In the genomic region with DNA sequence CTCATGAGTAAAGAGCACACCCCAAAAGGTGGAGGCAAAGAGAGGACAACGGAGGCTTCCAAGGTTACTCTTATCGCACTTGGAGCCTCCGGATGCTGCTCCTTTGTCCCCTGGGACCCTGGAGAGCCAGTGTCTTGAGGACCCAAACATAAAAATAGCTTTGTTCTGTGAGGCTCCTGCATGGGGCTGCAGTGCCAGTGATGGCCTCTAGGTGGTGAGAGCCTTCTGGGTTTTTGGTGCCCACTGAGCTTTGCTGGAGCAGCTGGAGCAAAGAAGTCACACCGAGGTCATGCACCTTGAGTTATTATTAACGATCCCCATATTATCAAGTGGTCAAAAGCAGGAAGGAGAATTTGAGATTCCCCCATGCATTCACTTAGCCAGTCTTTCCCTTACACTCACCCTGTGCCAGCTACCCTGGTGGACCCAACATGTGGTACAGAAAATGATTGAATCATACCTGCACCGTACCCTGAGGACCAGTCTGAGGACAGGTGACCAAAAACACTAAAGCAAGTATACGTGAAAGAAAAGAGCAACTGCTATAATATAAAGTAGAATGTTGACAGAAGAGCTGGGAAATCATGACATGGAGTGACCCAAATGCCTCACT, we compare ENCODE assay signal across 8 cellular contexts. TPM values are rescaled to one million over a fixed set of nuclear protein-coding genes. Genes with fewer than 3 reads are reported as not detected.
A peak's percentile ranks its signal among the peaks of the same experiment; 100 is the strongest.
DNase-seq lines count a peak whose midpoint lies in the region; ATAC-seq and TF ChIP-seq lines count a peak whose summit lies in the region.

No MANE protein-coding gene starts in this region.

- CTCF ChIA-PET in activated B cell treated with CpG ODN at 0.5 μM for 24 hours (lab: Charles Lee): interaction anchor here (0.6 to 3.2 kb wide), 10 partner anchors 13 to 284 kb away, joined by 3 to 26 read pairs (median 4); a partner anchor contains a TSS

- POLR2A ChIA-PET in activated B cell treated with CpG ODN at 0.5 μM for 24 hours (lab: Charles Lee): interaction anchor here (0.9 kb wide), 1 partner anchor 264 kb away, joined by 3 read pairs; a partner anchor contains a TSS

- 78 to 81% methylated on average over 7 of the region's 7 CpGs for WGBS in endodermal cell (ENCODE audit: insufficient coverage in 1 of 2, insufficient read length in 1 of 2), 2 experiments

- ATAC-seq in GM23338 (peak; percentile 91), activated B cell treated with CpG ODN at 0.5 μM for 24 hours (ENCODE audit: low read depth) (peak; percentile 64), GM18505 (IDR thresholded peaks at IDR 0.05; ENCODE audit: unreplicated experiment) (no peak), GM21447 (IDR thresholded peaks at IDR 0.05; ENCODE audit: unreplicated experiment) (no peak)

- peaks cover 4% of the 10 kb centered on the region for H3K27me3 Mint-ChIP-seq in GM23338 (ENCODE audit: insufficient read depth, low read depth, poor library complexity)
- H3K27me3 Mint-ChIP-seq in activated B cell treated with CpG ODN at 0.5 μM for 24 hours: no peaks in the 10 kb centered on the region
- H3K27me3 Mint-ChIP-seq in endodermal cell (ENCODE audit: insufficient read depth): no peaks in the 10 kb centered on the region
- H3K27me3 Mint-ChIP-seq in osteocyte (ENCODE audit: unreplicated experiment): no peaks in the 10 kb centered on the region

- H3K36me3 ChIP-seq in GM23338 (ENCODE audit: insufficient read depth) (0 out of 2 replicates have a peak, but pooled peaks cover 3% of the 10 kb centered on the region), endodermal cell (ENCODE audit: control insufficient read depth, insufficient read depth, low read length) (peaks cover 13% of the 10 kb centered on the region)

- TF ChIP-seq POLR2A in GM18505 (IDR thresholded peaks at IDR 0.05; ENCODE audit: borderline replicate concordance, extremely low read depth, insufficient read depth, insufficient read length): no peak

- H3K27ac ChIP-seq in GM23338 (ENCODE audit: low read depth): no peak overlapping the region
- H3K27ac ChIP-seq in endodermal cell (ENCODE audit: low read depth, low read length): no peak overlapping the region

- H3K27me3 ChIP-seq in GM23338 (ENCODE audit: insufficient read depth) (no peaks in the 10 kb centered on the region), endodermal cell (ENCODE audit: control insufficient read depth, insufficient read depth, low read length, poor library complexity, severe bottlenecking) (no peaks in the 10 kb centered on the region)

- H3K79me2 ChIP-seq in GM23338 (replicated peaks; ENCODE audit: insufficient read depth): no peaks in the 10 kb centered on the region

- peaks cover 16% of the 10 kb centered on the region; the same call in 1 of the 2 replicates for H3K9me2 ChIP-seq in GM23338 (ENCODE audit: insufficient read depth)

- H3K4me3 ChIP-seq in GM23338: no peak overlapping the region
- no peak overlapping the region for H3K4me3 ChIP-seq in endodermal cell (ENCODE audit: low read length)

- H3K4me1 Mint-ChIP-seq in GM23338: no peaks in the 10 kb centered on the region
- no peaks in the 10 kb centered on the region for H3K4me1 Mint-ChIP-seq in activated B cell treated with CpG ODN at 0.5 μM for 24 hours
- no peaks in the 10 kb centered on the region for H3K4me1 Mint-ChIP-seq in endodermal cell
- no peaks in the 10 kb centered on the region for H3K4me1 Mint-ChIP-seq in osteocyte (ENCODE audit: unreplicated experiment)

- H3K4me2 ChIP-seq in GM23338: no peak overlapping the region

- H3K9me3 ChIP-seq in endodermal cell (ENCODE audit: control insufficient read depth, low read length): peaks cover 41% of the 10 kb centered on the region

- no peak overlapping the region for H3K27ac Mint-ChIP-seq in GM23338
- H3K27ac Mint-ChIP-seq in activated B cell treated with CpG ODN at 0.5 μM for 24 hours: no peak overlapping the region
- no peak overlapping the region for H3K27ac Mint-ChIP-seq in endodermal cell
- H3K27ac Mint-ChIP-seq in osteocyte (ENCODE audit: unreplicated experiment): no peak overlapping the region

- H3K9me3 Mint-ChIP-seq in GM23338 (peaks cover 24% of the 10 kb centered on the region), activated B cell treated with CpG ODN at 0.5 μM for 24 hours (peaks cover 2% of the 10 kb centered on the region), endodermal cell (peaks cover 20% of the 10 kb centered on the region), osteocyte (ENCODE audit: unreplicated experiment) (peaks cover 37% of the 10 kb centered on the region)

- peak; percentile 81 for DNase-seq in GM23338 (ENCODE audit: low spot score)
- peak; percentile 29 for DNase-seq in activated B cell treated with CpG ODN at 0.5 μM for 24 hours
- DNase-seq in endodermal cell: peak; percentile 89
- DNase-seq in osteocyte (ENCODE audit: extremely low spot score, unreplicated experiment): no peak
- no peak for DNase-seq in cortex of kidney (lab: John Stamatoyannopoulos, UW)
- no peak for DNase-seq in NCI-H128 (lab: John Stamatoyannopoulos, UW; ENCODE audit: unreplicated experiment)

- H3K4me1 ChIP-seq in GM23338 (ENCODE audit: insufficient read depth): no peaks in the 10 kb centered on the region; the same call in 1 of the 2 replicates
- no peaks in the 10 kb centered on the region for H3K4me1 ChIP-seq in endodermal cell (ENCODE audit: control insufficient read depth, insufficient read depth, low read length)

- peak overlapping the region; percentile 19; the same call in 1 of the 2 replicates for H2AFZ ChIP-seq in GM23338

- no peak overlapping the region for H3K9ac ChIP-seq in endodermal cell (ENCODE audit: extremely low read depth, low read length, poor library complexity, severe bottlenecking)

- H4K20me1 ChIP-seq in GM23338 (replicated peaks; ENCODE audit: insufficient read depth): no peaks in the 10 kb centered on the region

- H3K4me3 Mint-ChIP-seq in GM23338: no peak overlapping the region
- no peak overlapping the region for H3K4me3 Mint-ChIP-seq in activated B cell treated with CpG ODN at 0.5 μM for 24 hours
- H3K4me3 Mint-ChIP-seq in endodermal cell: no peak overlapping the region
- no peak overlapping the region for H3K4me3 Mint-ChIP-seq in osteocyte (ENCODE audit: unreplicated experiment)

- intact Hi-C loops in activated B cell treated with CpG ODN at 0.5 μM for 24 hours (cut with micrococcal nuclease): loop anchor here (1.0 kb wide), 1 partner anchor 281 kb away; no protein-coding TSS in a partner anchor

- H3K36me3 Mint-ChIP-seq in GM23338 (ENCODE audit: low read depth): peaks cover 21% of the 10 kb centered on the region
- peaks cover 5% of the 10 kb centered on the region for H3K36me3 Mint-ChIP-seq in activated B cell treated with CpG ODN at 0.5 μM for 24 hours (ENCODE audit: low read depth)
- H3K36me3 Mint-ChIP-seq in endodermal cell (ENCODE audit: low read depth): peaks cover 9% of the 10 kb centered on the region
- H3K36me3 Mint-ChIP-seq in osteocyte (ENCODE audit: unreplicated experiment): peaks cover 5% of the 10 kb centered on the region

- peak; percentile 90 to 91 for TF ChIP-seq CTCF in GM23338 (conservative IDR thresholded peaks at IDR 0.05; ENCODE audit: low read depth in 2 of 2)
- TF ChIP-seq CTCF in activated B cell treated with CpG ODN at 0.5 μM for 24 hours (IDR thresholded peaks at IDR 0.05): peak; percentile 45
- TF ChIP-seq CTCF in endodermal cell (conservative IDR thresholded peaks at IDR 0.05): peak; percentile 93
- TF ChIP-seq CTCF in osteocyte (IDR thresholded peaks at IDR 0.05): peak; percentile 32

- H3F3A ChIP-seq in GM23338 (replicated peaks; ENCODE audit: low read depth): peaks cover 11% of the 10 kb centered on the region; the same call in 1 of the 2 replicates

TF ChIP-seq in GM23338, 12 proteins besides CTCF, POLR2A, EP300 and RAD21 (continues in another document):
- TF ChIP-seq ZNF114 (CRISPR knock-in tag; IDR thresholded peaks at IDR 0.05): no peak
- no peak for TF ChIP-seq NANOG (IDR thresholded peaks at IDR 0.05; ENCODE audit: borderline replicate concordance)
- TF ChIP-seq EZH2phosphoT487 (IDR thresholded peaks at IDR 0.05; ENCODE audit: unreplicated experiment): no peak
- no peak for TF ChIP-seq STAT1 (IDR thresholded peaks at IDR 0.05; ENCODE audit: unreplicated experiment)
- TF ChIP-seq, protein P1, sequence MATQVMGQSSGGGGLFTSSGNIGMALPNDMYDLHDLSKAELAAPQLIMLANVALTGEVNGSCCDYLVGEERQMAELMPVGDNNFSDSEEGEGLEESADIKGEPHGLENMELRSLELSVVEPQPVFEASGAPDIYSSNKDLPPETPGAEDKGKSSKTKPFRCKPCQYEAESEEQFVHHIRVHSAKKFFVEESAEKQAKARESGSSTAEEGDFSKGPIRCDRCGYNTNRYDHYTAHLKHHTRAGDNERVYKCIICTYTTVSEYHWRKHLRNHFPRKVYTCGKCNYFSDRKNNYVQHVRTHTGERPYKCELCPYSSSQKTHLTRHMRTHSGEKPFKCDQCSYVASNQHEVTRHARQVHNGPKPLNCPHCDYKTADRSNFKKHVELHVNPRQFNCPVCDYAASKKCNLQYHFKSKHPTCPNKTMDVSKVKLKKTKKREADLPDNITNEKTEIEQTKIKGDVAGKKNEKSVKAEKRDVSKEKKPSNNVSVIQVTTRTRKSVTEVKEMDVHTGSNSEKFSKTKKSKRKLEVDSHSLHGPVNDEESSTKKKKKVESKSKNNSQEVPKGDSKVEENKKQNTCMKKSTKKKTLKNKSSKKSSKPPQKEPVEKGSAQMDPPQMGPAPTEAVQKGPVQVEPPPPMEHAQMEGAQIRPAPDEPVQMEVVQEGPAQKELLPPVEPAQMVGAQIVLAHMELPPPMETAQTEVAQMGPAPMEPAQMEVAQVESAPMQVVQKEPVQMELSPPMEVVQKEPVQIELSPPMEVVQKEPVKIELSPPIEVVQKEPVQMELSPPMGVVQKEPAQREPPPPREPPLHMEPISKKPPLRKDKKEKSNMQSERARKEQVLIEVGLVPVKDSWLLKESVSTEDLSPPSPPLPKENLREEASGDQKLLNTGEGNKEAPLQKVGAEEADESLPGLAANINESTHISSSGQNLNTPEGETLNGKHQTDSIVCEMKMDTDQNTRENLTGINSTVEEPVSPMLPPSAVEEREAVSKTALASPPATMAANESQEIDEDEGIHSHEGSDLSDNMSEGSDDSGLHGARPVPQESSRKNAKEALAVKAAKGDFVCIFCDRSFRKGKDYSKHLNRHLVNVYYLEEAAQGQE (IDR thresholded peaks at IDR 0.05; ENCODE audit: unreplicated experiment): no peak
- TF ChIP-seq CREB1 (CRISPR knock-in tag; IDR thresholded peaks at IDR 0.05; ENCODE audit: low read depth): no peak
- no peak for TF ChIP-seq POLR2AphosphoS5 (IDR thresholded peaks at IDR 0.05; ENCODE audit: low read depth)
- no peak for TF ChIP-seq EZH2 (IDR thresholded peaks at IDR 0.05; ENCODE audit: low read depth, unreplicated experiment)
- TF ChIP-seq JUNB (IDR thresholded peaks at IDR 0.05; ENCODE audit: unreplicated experiment): no peak
- TF ChIP-seq ZNF331 (CRISPR knock-in tag; IDR thresholded peaks at IDR 0.05; ENCODE audit: low read depth): no peak

RNA-seq across cellular contexts. Expression of a gene that starts 41.5 kb away (rescaled TPM):
- 17.4 and 25.1 TPM in 2 replicates for total RNA-seq in GM23338 (2014; rRNA removed; shearing (Covaris generic))
- 38.3 and 45.1 TPM in 2 replicates for polyA plus RNA-seq in GM23338 (2016; fragmentation: Nextera tagmentation; extraction: Ambion mirVana)
- total RNA-seq in activated B cell treated with CpG ODN at 0.5 μM for 24 hours (15.5 and 19.9 TPM in 2 replicates), endodermal cell (10 to 100 TPM; 28.5 to 29.3 TPM), osteocyte (6.0 and 6.9 TPM in 2 replicates)
- 14.1 TPM for polyA plus RNA-seq in endodermal cell (2013, experiment 1 of 2)
- 12.7 TPM for polyA plus RNA-seq in endodermal cell (2013, experiment 2 of 2)

Comparison
In these comparisons a context has a peak if more than half of its experiments do, and no peak if none do; other contexts are left out.
1. ATAC-seq: peak in GM23338 (single experiment) and activated B cell treated with CpG ODN at 0.5 μM for 24 hours (single experiment); none in GM18505 (single experiment) and GM21447 (single experiment).
2. DNase-seq: peak in GM23338 (single experiment), activated B cell treated with CpG ODN at 0.5 μM for 24 hours (single experiment) and endodermal cell (single experiment); none in osteocyte (single experiment), cortex of kidney (single experiment) and NCI-H128 (single experiment).
3. CTCF ChIP-seq: peak in every context shown above with its lines; median percentile 93 in endodermal cell; 90 in GM23338; 45 in activated B cell treated with CpG ODN at 0.5 μM for 24 hours; 32 in osteocyte.